In genomic region chr15:69703495-69704187, GRCh38 we compare ENCODE assay signal across 28 cellular contexts.
A peak's percentile ranks its signal among the peaks of the same experiment; 100 is the strongest.
DNase-seq lines count a peak whose midpoint lies in the region; ATAC-seq, FAIRE-seq and TF ChIP-seq lines count a peak whose summit lies in the region.
"Had no signal": no experiment of that assay in that cellular context is flagged by ENCODE, and none has a peak within 500 bp of the region (broad histone marks: within the 10 kb centered on the region; RNA-seq: fewer than 3 reads in every experiment).

No MANE protein-coding gene starts in this region.

- peak; percentile 80 for DNase-seq in astrocyte (ENCODE audit: low read depth)
- peak; percentile 5 for DNase-seq in fibroblast of villous mesenchyme (ENCODE audit: low read depth)
- peak; percentile 84 for DNase-seq in retinal pigment epithelial cell (ENCODE audit: low read depth)
- no peak for DNase-seq in ACHN
- no peak for DNase-seq in D341Med (ENCODE audit: low spot score)
- DNase-seq: activated CD4-positive, CD25-positive, alpha-beta regulatory T cell; activated gamma-delta T cell treated with Interleukin-2 at 50 U/mL for 16 hours; activated T-cell treated with anti-CD3 and anti-CD28 coated beads, Interleukin-2, amount 50 U/mL, for 48 hours; body of pancreas; GDM1; hippocampal formation; left cardiac atrium; mucosa of descending colon; NCI-H1694 treated with DMSO at 0.1 percent for 48 hours; NCI-H524; PC-9; retina; Right ventricle myocardium superior; stimulated activated naive CD8-positive, alpha-beta T cell treated with anti-CD3 and anti-CD28 coated beads, Interleukin-15, Interleukin-2, amounts not matched to agents 100 U/mL and 50 U/mL, for 24 hours; T-helper 17 cell; testis had no signal

- H3K27ac ChIP-seq in astrocyte (ENCODE audit: low read depth, low read length): no peak overlapping the region
- H3K27ac ChIP-seq: BLaER1, body of pancreas, PC-9, testis had no signal

- TF ChIP-seq CTCF in astrocyte (IDR thresholded peaks at IDR 0.05; ENCODE audit: insufficient read depth, low read depth, low read length) (no peak), fibroblast of villous mesenchyme (IDR thresholded peaks at IDR 0.05; ENCODE audit: insufficient read depth, low read depth, low read length) (no peak), retinal pigment epithelial cell (conservative IDR thresholded peaks at IDR 0.05; ENCODE audit: low read depth, low read length) (no peak)

- in situ Hi-C loops in ACHN (cut with HindIII; ENCODE audit: low pct_ligation_motif_present, low pct_unique_long_range_greater_than_20kb, low sequenced_read_pairs): no loop called here

- H3K9me3 ChIP-seq in astrocyte (ENCODE audit: insufficient read depth, low read depth, low read length): peaks cover 3% of the 10 kb centered on the region
- H3K9me3 ChIP-seq: testis had no signal

- H3K36me3 Mint-ChIP-seq in astrocyte (ENCODE audit: low read depth, unreplicated experiment): peaks cover 2% of the 10 kb centered on the region

- no peak overlapping the region for H3K4me2 ChIP-seq in astrocyte (ENCODE audit: low read length)
- H3K4me2 ChIP-seq: BLaER1, PC-9, smooth muscle cell had no signal

- FAIRE-seq in astrocyte (lab: Jason Lieb, UNC): no peak
- FAIRE-seq: TTC549 had no signal

- H3K9ac ChIP-seq in astrocyte (ENCODE audit: low read length): no peak overlapping the region
- H3K9ac ChIP-seq: BLaER1 had no signal

- H3K9me3 Mint-ChIP-seq in astrocyte (ENCODE audit: unreplicated experiment): peaks cover 28% of the 10 kb centered on the region

- no peaks in the 10 kb centered on the region for H3K27me3 ChIP-seq in astrocyte (ENCODE audit: insufficient read depth, low read length)
- H3K27me3 ChIP-seq: BLaER1, body of pancreas, testis had no signal

- H3K79me2 ChIP-seq in astrocyte (ENCODE audit: insufficient read depth, low read length): no peaks in the 10 kb centered on the region

- H2AFZ ChIP-seq in astrocyte (ENCODE audit: low read depth, low read length): no peak overlapping the region
- H2AFZ ChIP-seq: PC-9 had no signal

- no peaks in the 10 kb centered on the region for H3K36me3 ChIP-seq in astrocyte (ENCODE audit: insufficient read depth, low read length)
- H3K36me3 ChIP-seq: BLaER1 had no signal

- TF ChIP-seq RAD21 in Ishikawa (IDR thresholded peaks at IDR 0.05; ENCODE audit: low read depth): no peak

- peaks cover 39% of the 10 kb centered on the region for H3K27me3 Mint-ChIP-seq in astrocyte (ENCODE audit: low read depth, unreplicated experiment)
- H3K27me3 Mint-ChIP-seq: T-helper 17 cell had no signal

- H3K4me3 ChIP-seq in astrocyte (ENCODE audit: insufficient read depth, low read depth, low read length): no peak overlapping the region
- H3K4me3 ChIP-seq in fibroblast of villous mesenchyme (ENCODE audit: low read depth, low read length): no peak overlapping the region
- no peak overlapping the region for H3K4me3 ChIP-seq in retinal pigment epithelial cell (ENCODE audit: low read length)
- H3K4me3 ChIP-seq: BLaER1, body of pancreas, mucosa of descending colon, PC-9, smooth muscle cell, testis had no signal

- TF ChIP-seq EP300 in Ishikawa (IDR thresholded peaks at IDR 0.05; ENCODE audit: borderline replicate concordance): peak; percentile 74

- no peak for ATAC-seq in HG02870 (IDR thresholded peaks at IDR 0.05; ENCODE audit: unreplicated experiment)
- ATAC-seq: body of pancreas; left cardiac atrium; mucosa of descending colon; natural killer cell treated with Interleukin-12 subunit alpha and Interleukin-12 subunit beta and Interleukin-15 and Interleukin-18, amount 100 ng/mL, for 72 hours; SK-N-SH treated with all-trans-retinoic acid at 6 μM for 48 hours; stimulated activated naive CD8-positive, alpha-beta T cell treated with anti-CD3 and anti-CD28 coated beads, Interleukin-15, Interleukin-2, amounts not matched to agents 100 U/mL and 50 U/mL, for 24 hours; T-helper 17 cell had no signal

- no peak overlapping the region for H3K4me3 Mint-ChIP-seq in astrocyte (ENCODE audit: unreplicated experiment)
- H3K4me3 Mint-ChIP-seq: natural killer cell treated with Interleukin-12 subunit alpha and Interleukin-12 subunit beta and Interleukin-15 and Interleukin-18, amount 100 ng/mL, for 72 hours; T-helper 17 cell had no signal

- no peak overlapping the region for H3K27ac Mint-ChIP-seq in astrocyte (ENCODE audit: unreplicated experiment)
- H3K27ac Mint-ChIP-seq: natural killer cell treated with Interleukin-12 subunit alpha and Interleukin-12 subunit beta and Interleukin-15 and Interleukin-18, amount 100 ng/mL, for 72 hours; T-helper 17 cell had no signal

- H3K4me1 Mint-ChIP-seq in astrocyte (ENCODE audit: low read depth, unreplicated experiment): peaks cover 5% of the 10 kb centered on the region
- H3K4me1 Mint-ChIP-seq: T-helper 17 cell had no signal

- H3K4me1 ChIP-seq in astrocyte (ENCODE audit: insufficient read depth, low read length): no peaks in the 10 kb centered on the region
- H3K4me1 ChIP-seq: BLaER1, body of pancreas, testis had no signal

- H4K20me1 ChIP-seq in astrocyte (ENCODE audit: insufficient read depth, low read length): no peaks in the 10 kb centered on the region
- H4K20me1 ChIP-seq: BLaER1 had no signal

TF ChIP-seq in Ishikawa, 13 proteins besides CTCF, POLR2A, EP300 and RAD21:
- no peak for TF ChIP-seq EGR1 (IDR thresholded peaks at IDR 0.05)
- TF ChIP-seq TEAD4 (IDR thresholded peaks at IDR 0.05): peak; percentile 86
- no peak for TF ChIP-seq CEBPB (IDR thresholded peaks at IDR 0.05)
- 0 out of 2 replicates have a peak, but pooled peaks have one; percentile 4 for TF ChIP-seq CREB1 (IDR thresholded peaks at IDR 0.05; ENCODE audit: low read depth)
- TF ChIP-seq TCF12 (IDR thresholded peaks at IDR 0.05; ENCODE audit: low read depth): peak; percentile 73
- peak; percentile 71 for TF ChIP-seq MAX (IDR thresholded peaks at IDR 0.05)
- peak; percentile 93 for TF ChIP-seq NFIC (IDR thresholded peaks at IDR 0.05)
- 0 out of 2 replicates have a peak, but pooled peaks have one; percentile 12 for TF ChIP-seq USF1 (IDR thresholded peaks at IDR 0.05)

Comparison
In these comparisons a context has a peak if more than half of its experiments do, and no peak if none do; other contexts are left out.
1. DNase-seq: peak in astrocyte (single experiment), fibroblast of villous mesenchyme (single experiment) and retinal pigment epithelial cell (single experiment); none in ACHN (single experiment) and D341Med (single experiment).